ENCODE assay signal across 18 cellular contexts in genomic region chr16:26830716-26831115, GRCh38.
"Had no signal": no experiment of that assay in that cellular context is flagged by ENCODE, and none has a peak within 500 bp of the region (broad histone marks: within the 10 kb centered on the region; RNA-seq: fewer than 3 reads in every experiment).

No MANE protein-coding gene starts in this region.

- DNase-seq: activated CD4-positive, alpha-beta T cell treated with anti-CD3 and anti-CD28 coated beads for 1 hour; activated CD4-positive, alpha-beta T cell treated with anti-CD3 and anti-CD28 coated beads, Interleukin-2, amount 50 U/mL, for 48 hours; activated CD8-positive, alpha-beta memory T cell treated with anti-CD3 and anti-CD28 coated beads, Interleukin-2, amount 10 ng/mL, durations not matched to agents 7 days and 5 days; activated effector memory CD4-positive, alpha-beta T cell treated with Interleukin-2 at 50 U/mL for 16 hours; activated T-cell treated with anti-CD3 and anti-CD28 coated beads, Interleukin-2, amount 50 U/mL, for 24 hours; effector CD4-positive, alpha-beta T cell; lower lobe of right lung; naive B cell; occipital lobe; stimulated activated CD4-positive, alpha-beta T cell treated with anti-CD3 and anti-CD28 coated beads, Interleukin-15, amount 100 ng/mL, for 24 hours; stimulated activated CD4-positive, alpha-beta T cell treated with anti-CD3 and anti-CD28 coated beads, Interleukin-4, amount 100 ng/mL, for 24 hours; stimulated activated naive CD8-positive, alpha-beta T cell treated with anti-CD3 and anti-CD28 coated beads, Interleukin-15, amount 100 ng/mL, for 72 hours; T-cell; T1000; testis; upper lobe of right lung had no signal

- H3K4me1 Mint-ChIP-seq: activated CD8-positive, alpha-beta memory T cell treated with anti-CD3 and anti-CD28 coated beads, Interleukin-2, amount 10 ng/mL, durations not matched to agents 7 days and 5 days; naive B cell; stimulated activated naive CD8-positive, alpha-beta T cell treated with anti-CD3 and anti-CD28 coated beads, Interleukin-15, amount 100 ng/mL, for 72 hours; T-cell had no signal

- H3K27ac Mint-ChIP-seq: activated CD8-positive, alpha-beta memory T cell treated with anti-CD3 and anti-CD28 coated beads, Interleukin-2, amount 10 ng/mL, durations not matched to agents 7 days and 5 days; activated naive CD4-positive, alpha-beta T cell treated with anti-CD3 and anti-CD28 coated beads, Interleukin-2, amount 50 U/mL, for 72 hours; activated T-cell treated with anti-CD3 and anti-CD28 coated beads, Interleukin-2, amount 50 U/mL, for 24 hours; naive B cell; T-cell had no signal

- H3K4me3 ChIP-seq: hepatocyte, lower lobe of right lung, testis, upper lobe of right lung had no signal

- H3K36me3 Mint-ChIP-seq: activated CD8-positive, alpha-beta memory T cell treated with anti-CD3 and anti-CD28 coated beads, Interleukin-2, amount 10 ng/mL, durations not matched to agents 7 days and 5 days; activated naive CD4-positive, alpha-beta T cell treated with anti-CD3 and anti-CD28 coated beads, Interleukin-2, amount 50 U/mL, for 72 hours; naive B cell; T-cell had no signal

- H3K4me3 Mint-ChIP-seq: activated CD8-positive, alpha-beta memory T cell treated with anti-CD3 and anti-CD28 coated beads, Interleukin-2, amount 10 ng/mL, durations not matched to agents 7 days and 5 days; activated T-cell treated with anti-CD3 and anti-CD28 coated beads, Interleukin-2, amount 50 U/mL, for 24 hours; stimulated activated naive CD8-positive, alpha-beta T cell treated with anti-CD3 and anti-CD28 coated beads, Interleukin-15, amount 100 ng/mL, for 72 hours; T-cell had no signal

- H3K4me1 ChIP-seq: lower lobe of right lung, testis, upper lobe of right lung had no signal

- H3K27ac ChIP-seq: hepatocyte, lower lobe of right lung, testis, upper lobe of right lung had no signal

- H3K9me3 ChIP-seq: lower lobe of right lung, testis, upper lobe of right lung had no signal

- ATAC-seq: activated CD8-positive, alpha-beta memory T cell treated with anti-CD3 and anti-CD28 coated beads, Interleukin-2, amount 10 ng/mL, durations not matched to agents 7 days and 5 days; activated naive CD4-positive, alpha-beta T cell treated with anti-CD3 and anti-CD28 coated beads, Interleukin-2, amount 50 U/mL, for 72 hours; lower lobe of right lung; stimulated activated naive CD8-positive, alpha-beta T cell treated with anti-CD3 and anti-CD28 coated beads, Interleukin-15, amount 100 ng/mL, for 72 hours; T-cell; upper lobe of right lung had no signal

- H3K27me3 ChIP-seq: hepatocyte, testis, upper lobe of right lung had no signal

- H3K36me3 ChIP-seq: lower lobe of right lung, upper lobe of right lung had no signal

- H3K9me3 Mint-ChIP-seq: activated naive CD4-positive, alpha-beta T cell treated with anti-CD3 and anti-CD28 coated beads, Interleukin-2, amount 50 U/mL, for 72 hours; activated T-cell treated with anti-CD3 and anti-CD28 coated beads, Interleukin-2, amount 50 U/mL, for 24 hours had no signal
